8 cellular contexts compared by ENCODE assay signal in genomic region chrX:103629295-103630170, GRCh38. TPM values are rescaled to one million over a fixed set of nuclear protein-coding genes. Genes with fewer than 3 reads are reported as not detected.
DNase-seq lines count a peak whose midpoint lies in the region; ATAC-seq lines count a peak whose summit lies in the region.

No MANE protein-coding gene starts in this region.

- peak; percentile 25 for DNase-seq in SIG-M5 treated with dmso at 0.1 percent for 504 hours (lab: John Stamatoyannopoulos, UW; ENCODE audit: unreplicated experiment)
- no peak for DNase-seq in SIG-M5 (lab: John Stamatoyannopoulos, UW)
- peak; percentile 51 for DNase-seq in NCI-H510A (lab: John Stamatoyannopoulos, UW)
- peak; percentile 9 for DNase-seq in activated T-helper 9 cell treated with anti-CD3 and anti-CD28 coated beads, Interleukin-2, amount 50 U/mL, for 16 hours (ENCODE audit: low read depth)
- peak; percentile 56 for DNase-seq in fibroblast of the conjunctiva (ENCODE audit: low read depth)
- DNase-seq in naive thymus-derived CD8-positive, alpha-beta T cell: peak in 7 of 10 donors; percentile 2 to 67 (median 18)
- DNase-seq in ureter (ENCODE audit: low spot score): peak; percentile 73

- H3K9me3 Mint-ChIP-seq in naive thymus-derived CD8-positive, alpha-beta T cell: no peaks in the 10 kb centered on the region

- peak overlapping the region; percentile 35 to 96 (median 91) for H3K27ac Mint-ChIP-seq in naive thymus-derived CD8-positive, alpha-beta T cell

- POLR2A ChIA-PET in naive thymus-derived CD8-positive, alpha-beta T cell (lab: Charles Lee): interaction anchor here (0.6 to 0.9 kb wide), 2 partner anchors 19 to 57 kb away, joined by 3 read pairs; partner anchors contain the start of gene MORF4L2

- H3K36me3 Mint-ChIP-seq in naive thymus-derived CD8-positive, alpha-beta T cell: no peaks in the 10 kb centered on the region

- no peaks in the 10 kb centered on the region for H3K27me3 Mint-ChIP-seq in naive thymus-derived CD8-positive, alpha-beta T cell

- ATAC-seq in HG03175 (IDR thresholded peaks at IDR 0.05; ENCODE audit: unreplicated experiment): peak; percentile 46
- peak; percentile 46 to 56 for ATAC-seq in naive thymus-derived CD8-positive, alpha-beta T cell

- H3K4me3 Mint-ChIP-seq in naive thymus-derived CD8-positive, alpha-beta T cell: peak overlapping the region; percentile 83 to 92 (median 88)

- H3K4me1 Mint-ChIP-seq in naive thymus-derived CD8-positive, alpha-beta T cell: peaks cover 7 to 19% (median 17%) of the 10 kb centered on the region in 4 donors

RNA-seq across cellular contexts. Expression of gene TCEAL1, which starts 0.8 kb away (rescaled TPM):
- total RNA-seq in naive thymus-derived CD8-positive, alpha-beta T cell: 10 to 100 TPM; 18.8 to 19.3 TPM
- 10 to 100 TPM; 19.1 to 29.4 (median 28.4) TPM for polyA plus RNA-seq in naive thymus-derived CD8-positive, alpha-beta T cell
- total RNA-seq in ureter: 53.7 TPM

RNA-seq across cellular contexts. Expression of gene TCEAL3, which starts 21.8 kb away (rescaled TPM):
- total RNA-seq in naive thymus-derived CD8-positive, alpha-beta T cell: 1 to 10 TPM; 9.1 TPM
- 10 to 100 TPM in 2 of 3 donors, 1 to 10 TPM in 1; 7.4 to 11.9 (median 10.2) TPM for polyA plus RNA-seq in naive thymus-derived CD8-positive, alpha-beta T cell
- 49.1 TPM for total RNA-seq in ureter

RNA-seq across cellular contexts. Expression of gene TCEAL4, which starts 44.2 kb away (rescaled TPM):
- 10 to 100 TPM; 15.9 to 17.2 TPM for total RNA-seq in naive thymus-derived CD8-positive, alpha-beta T cell
- polyA plus RNA-seq in naive thymus-derived CD8-positive, alpha-beta T cell: 10 to 100 TPM; 16.5 to 28.0 (median 20.8) TPM
- 145 TPM for total RNA-seq in ureter

RNA-seq across cellular contexts. Expression of gene MORF4L2, which starts 57.0 kb away (rescaled TPM):
- 100 to 1,000 TPM; 110 to 111 TPM for total RNA-seq in naive thymus-derived CD8-positive, alpha-beta T cell
- 10 to 100 TPM; 66.3 to 96.5 (median 78.2) TPM for polyA plus RNA-seq in naive thymus-derived CD8-positive, alpha-beta T cell
- total RNA-seq in ureter: 307 TPM
